Comparison of ENCODE assay signal across 19 cellular contexts in the genomic region with DNA sequence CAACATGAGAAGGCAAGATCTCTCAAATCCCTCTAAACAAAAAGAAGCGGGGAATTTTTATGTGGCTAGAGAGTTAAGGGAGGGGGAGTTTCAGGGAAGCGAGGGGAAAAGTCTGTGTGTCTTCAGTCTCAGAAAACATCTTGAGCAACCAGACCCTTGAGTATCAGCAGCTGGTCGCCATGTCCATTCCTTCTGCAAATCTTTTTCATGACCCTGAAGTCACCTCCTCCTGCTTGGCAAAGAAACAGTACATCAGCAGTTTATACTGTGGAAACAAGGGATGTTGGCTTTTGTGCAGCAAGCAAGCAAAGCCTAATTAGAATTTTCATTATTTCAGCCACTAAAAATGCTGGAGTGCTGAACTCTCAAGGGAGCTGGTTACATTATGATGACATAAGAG.
"Had no signal": no experiment of that assay in that cellular context is flagged by ENCODE, and none has a peak within 500 bp of the region (broad histone marks: within the 10 kb centered on the region; RNA-seq: fewer than 3 reads in every experiment).

No MANE protein-coding gene starts in this region.

- H3K9me3 ChIP-seq: body of pancreas, gastroesophageal sphincter, heart right ventricle, neutrophil, upper lobe of left lung had no signal

- H3K27ac Mint-ChIP-seq: activated B cell treated with CpG ODN at 0.5 μM for 24 hours; activated CD8-positive, alpha-beta T cell treated with anti-CD3 and anti-CD28 coated beads for 36 hours; activated naive CD8-positive, alpha-beta T cell; naive B cell; T-helper 2 cell treated with Interferon-gamma antibody and Interleukin-4, amounts not matched to agents 5 μg/mL and 100 μg/mL, for 36 hours had no signal

- H3K27me3 Mint-ChIP-seq: activated B cell treated with CpG ODN at 0.5 μM for 24 hours; activated CD8-positive, alpha-beta T cell treated with anti-CD3 and anti-CD28 coated beads for 36 hours; activated naive CD8-positive, alpha-beta T cell; naive B cell had no signal

- H3K4me3 ChIP-seq: body of pancreas, gastroesophageal sphincter, heart right ventricle, upper lobe of left lung had no signal

- H3K9me3 Mint-ChIP-seq: activated B cell treated with CpG ODN at 0.5 μM for 24 hours; activated CD8-positive, alpha-beta T cell treated with anti-CD3 and anti-CD28 coated beads for 36 hours; naive B cell; T-helper 2 cell treated with Interferon-gamma antibody and Interleukin-4, amounts not matched to agents 5 μg/mL and 100 μg/mL, for 36 hours had no signal

- DNase-seq: activated B cell treated with CpG ODN at 0.5 μM for 24 hours; activated CD4-positive, alpha-beta T cell treated with anti-CD3 and anti-CD28 coated beads for 48 hours; activated CD8-positive, alpha-beta T cell treated with anti-CD3 and anti-CD28 coated beads for 36 hours; activated gamma-delta T cell; activated T-cell treated with anti-CD3 and anti-CD28 coated beads, Interleukin-2, amount 50 U/mL, for 48 hours; amygdala; central memory CD4-positive, alpha-beta T cell; cortex of kidney; effector CD4-positive, alpha-beta T cell; heart right ventricle; left cardiac atrium; naive B cell; stimulated activated naive CD8-positive, alpha-beta T cell treated with anti-CD3 and anti-CD28 coated beads, Interleukin-15, Interleukin-2, amounts not matched to agents 100 U/mL and 50 U/mL, for 24 hours; upper lobe of left lung had no signal

- ATAC-seq: activated CD8-positive, alpha-beta T cell treated with anti-CD3 and anti-CD28 coated beads for 36 hours; body of pancreas; gastroesophageal sphincter; stimulated activated naive CD8-positive, alpha-beta T cell treated with anti-CD3 and anti-CD28 coated beads, Interleukin-15, Interleukin-2, amounts not matched to agents 100 U/mL and 50 U/mL, for 24 hours had no signal

- H3K4me1 Mint-ChIP-seq: activated B cell treated with CpG ODN at 0.5 μM for 24 hours, naive B cell had no signal

- H3K4me3 Mint-ChIP-seq: activated B cell treated with CpG ODN at 0.5 μM for 24 hours; activated CD8-positive, alpha-beta T cell treated with anti-CD3 and anti-CD28 coated beads for 36 hours; activated naive CD8-positive, alpha-beta T cell; naive B cell; T-helper 2 cell treated with Interferon-gamma antibody and Interleukin-4, amounts not matched to agents 5 μg/mL and 100 μg/mL, for 36 hours had no signal

- H3K36me3 ChIP-seq: gastroesophageal sphincter, heart right ventricle, neutrophil, upper lobe of left lung had no signal

- H3K4me1 ChIP-seq: body of pancreas, gastroesophageal sphincter, heart right ventricle, upper lobe of left lung had no signal

- H3K27me3 ChIP-seq: body of pancreas, gastroesophageal sphincter, heart right ventricle, neutrophil, upper lobe of left lung had no signal

- H3K36me3 Mint-ChIP-seq: activated naive CD8-positive, alpha-beta T cell; naive B cell had no signal

- H3K27ac ChIP-seq: body of pancreas, gastroesophageal sphincter, heart right ventricle, neutrophil, upper lobe of left lung had no signal
